18 cellular contexts compared by ENCODE assay signal in genomic region chr1:73577206-73577605, GRCh38.
"Had no signal": no experiment of that assay in that cellular context is flagged by ENCODE, and none has a peak within 500 bp of the region (broad histone marks: within the 10 kb centered on the region; RNA-seq: fewer than 3 reads in every experiment).

No MANE protein-coding gene starts in this region.

- H3K9me3 ChIP-seq: esophagus muscularis mucosa, gastrocnemius medialis, lower lobe of right lung had no signal

- DNase-seq: dermis blood vessel endothelial cell; dorsolateral prefrontal cortex; effector CD4-positive, alpha-beta T cell; effector memory CD4-positive, alpha-beta T cell; foreskin keratinocyte; gastrocnemius medialis; glutamatergic neuron; head of caudate nucleus; heart right ventricle; hippocampal formation; left cardiac atrium; left lung; left ventricle myocardium superior; lower lobe of right lung; mesendoderm; midbrain had no signal

- H3K4me1 ChIP-seq: esophagus muscularis mucosa, foreskin keratinocyte, gastrocnemius medialis, heart right ventricle, left lung, lower lobe of right lung had no signal

- H3K36me3 ChIP-seq: esophagus muscularis mucosa, gastrocnemius medialis, heart right ventricle, left lung, lower lobe of right lung had no signal

- H3K4me3 ChIP-seq: coronary artery, dorsolateral prefrontal cortex, esophagus muscularis mucosa, gastrocnemius medialis, heart right ventricle, left lung, lower lobe of right lung had no signal

- H3K27me3 ChIP-seq: dorsolateral prefrontal cortex, esophagus muscularis mucosa, foreskin keratinocyte, gastrocnemius medialis, heart right ventricle, left lung had no signal

- H3K27ac ChIP-seq: coronary artery, dorsolateral prefrontal cortex, esophagus muscularis mucosa, foreskin keratinocyte, gastrocnemius medialis, heart right ventricle, left lung, lower lobe of right lung had no signal

- ATAC-seq: foreskin keratinocyte, gastrocnemius medialis, heart right ventricle, left cardiac atrium, left lung, left ventricle myocardium superior, lower lobe of right lung had no signal
